In genomic region chr2:152694161-152694661, GRCh38 we compare ENCODE assay signal across 8 cellular contexts. TPM values are rescaled to one million over a fixed set of nuclear protein-coding genes. Genes with fewer than 3 reads are reported as not detected.
DNase-seq lines count a peak whose midpoint lies in the region; ATAC-seq lines count a peak whose summit lies in the region.

No MANE protein-coding gene starts in this region.

- peak; percentile 3 for DNase-seq in NCI-H2196 (lab: John Stamatoyannopoulos, UW; ENCODE audit: unreplicated experiment)
- no peak for DNase-seq in NCI-H2196 treated with DMSO at 0.1 percent for 48 hours (lab: John Stamatoyannopoulos, UW; ENCODE audit: unreplicated experiment)
- peak; percentile 61 for DNase-seq in activated CD8-positive, alpha-beta memory T cell treated with anti-CD3 and anti-CD28 coated beads, Interleukin-2, amount 50 U/mL, for 48 hours
- no peak for DNase-seq in left ventricle myocardium superior
- peak; percentile 4 to 24 for DNase-seq in stimulated activated CD8-positive, alpha-beta memory T cell treated with anti-CD3 and anti-CD28 coated beads, Interleukin-2, amount 100 ng/mL, for 48 hours (ENCODE audit: low read depth in 2 of 2)
- DNase-seq in NCI-H774 (lab: John Stamatoyannopoulos, UW): no peak
- DNase-seq in GDM1 (lab: John Stamatoyannopoulos, UW): no peak

- intact Hi-C loops in left ventricle myocardium superior (cut with micrococcal nuclease): no loop called here

- ATAC-seq in HG03442 (IDR thresholded peaks at IDR 0.05; ENCODE audit: unreplicated experiment) (peak; percentile 39), left ventricle myocardium superior (peak; percentile 33)

RNA-seq across cellular contexts. Expression of gene PRPF40A, which starts 23.1 kb away (rescaled TPM):
- 33.2 TPM for total RNA-seq in left ventricle myocardium superior

RNA-seq across cellular contexts. Expression of gene ARL6IP6, which starts 24.2 kb away (rescaled TPM):
- 7.6 TPM for total RNA-seq in left ventricle myocardium superior

Comparison
In these comparisons a context has a peak if more than half of its experiments do, and no peak if none do; other contexts are left out.
1. DNase-seq: peak in NCI-H2196 (single experiment), activated CD8-positive, alpha-beta memory T cell treated with anti-CD3 and anti-CD28 coated beads, Interleukin-2, amount 50 U/mL, for 48 hours (single experiment) and stimulated activated CD8-positive, alpha-beta memory T cell treated with anti-CD3 and anti-CD28 coated beads, Interleukin-2, amount 100 ng/mL, for 48 hours (2 of 2); none in NCI-H2196 treated with DMSO at 0.1 percent for 48 hours (single experiment), left ventricle myocardium superior (single experiment), NCI-H774 (single experiment) and GDM1 (single experiment).